In genomic region chr9:31065691-31066090, GRCh38 we compare ENCODE assay signal across 6 cellular contexts.
"Had no signal": no experiment of that assay in that cellular context is flagged by ENCODE, and none has a peak within 500 bp of the region (broad histone marks: within the 10 kb centered on the region; RNA-seq: fewer than 3 reads in every experiment).

No MANE protein-coding gene starts in this region.

- ATAC-seq: GM23338, K562 had no signal

- H3K4me3 ChIP-seq: GM23338, K562 had no signal

- DNase-seq: H9, HCEC 1CT, IMR-90, KG1 had no signal

- H2AFZ ChIP-seq: GM23338 had no signal

- H3K4me2 ChIP-seq: GM23338 had no signal
